In the genomic region with DNA sequence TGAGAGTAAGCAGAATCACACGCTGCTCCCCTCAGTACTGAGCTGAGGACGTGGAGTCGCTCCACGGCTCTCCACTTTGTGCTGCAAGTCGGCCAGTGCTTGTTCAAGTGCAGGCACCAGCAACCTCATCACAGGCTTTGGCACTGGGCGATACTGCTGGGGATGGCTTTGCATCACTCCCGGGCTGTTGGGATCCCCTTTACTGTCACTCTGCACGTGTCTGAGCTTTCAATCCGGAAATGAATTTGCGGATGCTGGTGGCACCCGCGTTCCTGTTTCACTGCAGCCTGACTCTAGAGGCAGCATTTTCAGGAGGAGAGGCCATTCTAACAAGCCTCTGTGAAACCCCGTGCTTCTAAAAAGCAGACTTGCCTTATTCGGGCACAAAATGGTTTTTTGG, we compare ENCODE assay signal across 10 cellular contexts. TPM values are rescaled to one million over a fixed set of nuclear protein-coding genes. Genes with fewer than 3 reads are reported as not detected.
DNase-seq lines count a peak whose midpoint lies in the region; ATAC-seq and TF ChIP-seq lines count a peak whose summit lies in the region.
"Had no signal": no experiment of that assay in that cellular context is flagged by ENCODE, and none has a peak within 500 bp of the region (broad histone marks: within the 10 kb centered on the region; RNA-seq: fewer than 3 reads in every experiment).

No MANE protein-coding gene starts in this region.

- no peak for TF ChIP-seq POLR2A in transverse colon (IDR thresholded peaks at IDR 0.05)

- peaks cover 12 to 24% (median 18%) of the 10 kb centered on the region in 4 donors for H3K4me1 ChIP-seq in transverse colon

- peak; percentile 31 for DNase-seq in stimulated activated CD4-positive, alpha-beta T cell treated with anti-CD3 and anti-CD28 coated beads, Interleukin-1b, Interleukin-23, amount 100 ng/mL, for 48 hours
- no peak for DNase-seq in stimulated activated CD4-positive, alpha-beta T cell treated with anti-CD3 and anti-CD28 coated beads, Interleukin-2, amount 100 ng/mL, for 48 hours
- DNase-seq in activated B cell treated with CpG ODN at 0.5 μM for 24 hours (no peak), germinal center (ENCODE audit: low spot score) (peak; percentile 55), transverse colon (peak; percentile 24)
- DNase-seq: BE2C, NCI-H2227 treated with DMSO at 0.1 percent for 48 hours had no signal

- no peaks in the 10 kb centered on the region for H3K9me3 Mint-ChIP-seq in activated B cell treated with CpG ODN at 0.5 μM for 24 hours

- no peak overlapping the region for H3K4me3 ChIP-seq in transverse colon

- in situ Hi-C loops in transverse colon (cut with MboI; ENCODE audit: low pct_ligation_motif_present in 1 of 4, low pct_unique_long_range_greater_than_20kb in 1 of 4, low sequenced_read_pairs in 3 of 4) = no loop called here

- no peak for TF ChIP-seq EP300 in transverse colon (IDR thresholded peaks at IDR 0.05; ENCODE audit: low read depth)

- ATAC-seq in activated B cell treated with CpG ODN at 0.5 μM for 24 hours (ENCODE audit: low read depth) (peak; percentile 81), GM18867 (IDR thresholded peaks at IDR 0.05; ENCODE audit: unreplicated experiment) (no peak), HG02588 (IDR thresholded peaks at IDR 0.05; ENCODE audit: unreplicated experiment) (no peak), HG03097 (IDR thresholded peaks at IDR 0.05; ENCODE audit: low FRiP score, unreplicated experiment) (no peak)

- 80 to 93% methylated on average over 3 to 14 of the region's 14 CpGs for WGBS in transverse colon (ENCODE audit: low coverage in 1 of 2), 2 donors

- no peaks in the 10 kb centered on the region for H3K27me3 Mint-ChIP-seq in activated B cell treated with CpG ODN at 0.5 μM for 24 hours

- no peak overlapping the region for H3K27ac ChIP-seq in transverse colon

- peaks cover 0 to 8% (median 0%) of the 10 kb centered on the region in 4 donors for H3K36me3 ChIP-seq in transverse colon

- H3K4me1 Mint-ChIP-seq in activated B cell treated with CpG ODN at 0.5 μM for 24 hours = peaks cover 26% of the 10 kb centered on the region

- POLR2A ChIA-PET in activated B cell treated with CpG ODN at 0.5 μM for 24 hours (lab: Charles Lee) = interaction anchor here (0.7 to 1.0 kb wide), 2 partner anchors 18 to 19 kb away, joined by 3 read pairs; a partner anchor contains a TSS

- H3K4me3 Mint-ChIP-seq in activated B cell treated with CpG ODN at 0.5 μM for 24 hours = peak overlapping the region; percentile 33

- TF ChIP-seq CTCF in activated B cell treated with CpG ODN at 0.5 μM for 24 hours (IDR thresholded peaks at IDR 0.05) = no peak
- TF ChIP-seq CTCF in transverse colon (IDR thresholded peaks at IDR 0.05) = no peak

- CTCF ChIA-PET in activated B cell treated with CpG ODN at 0.5 μM for 24 hours (lab: Charles Lee) = no interaction called here

- intact Hi-C loops in activated B cell treated with CpG ODN at 0.5 μM for 24 hours (cut with micrococcal nuclease) = loop anchor here (1.0 kb wide), 2 partner anchors 19 to 38 kb away; a partner anchor contains a TSS
- intact Hi-C loops in transverse colon (cut with DNase I; ENCODE audit: low total_unique reads) = no loop called here

- H3K36me3 Mint-ChIP-seq in activated B cell treated with CpG ODN at 0.5 μM for 24 hours (ENCODE audit: low read depth) = peaks cover 15% of the 10 kb centered on the region

- H3K27ac Mint-ChIP-seq in activated B cell treated with CpG ODN at 0.5 μM for 24 hours = no peak overlapping the region

- H3K27me3 ChIP-seq in transverse colon = no peaks in the 10 kb centered on the region
- H3K27me3 ChIP-seq: BE2C had no signal

- H3K9me3 ChIP-seq in transverse colon = no peaks in the 10 kb centered on the region
- H3K9me3 ChIP-seq: BE2C had no signal

RNA-seq across cellular contexts. Expression of a gene that starts 19.1 kb away (rescaled TPM):
- total RNA-seq in activated B cell treated with CpG ODN at 0.5 μM for 24 hours = 85.1 and 93.6 TPM in 2 replicates
- 100 to 1,000 TPM in 3 of 4 donors, 10 to 100 TPM in 1; 81.9 to 460 (median 118) TPM for total RNA-seq in transverse colon

RNA-seq across cellular contexts. Expression of a gene that starts 51.3 kb away (rescaled TPM):
- total RNA-seq in activated B cell treated with CpG ODN at 0.5 μM for 24 hours (16.6 and 19.5 TPM in 2 replicates), transverse colon (10 to 100 TPM; 40.0 to 45.3 (median 43.2) TPM)

RNA-seq across cellular contexts. Expression of a gene that starts 51.5 kb away (rescaled TPM):
- 23.0 and 23.9 TPM in 2 replicates for total RNA-seq in activated B cell treated with CpG ODN at 0.5 μM for 24 hours
- total RNA-seq in transverse colon = 100 to 1,000 TPM in 1 of 4 donors, 10 to 100 TPM in 3; 23.6 to 134 (median 58.4) TPM

Comparison
In these comparisons a context has a peak if more than half of its experiments do, and no peak if none do; other contexts are left out.
1. DNase-seq: peak in stimulated activated CD4-positive, alpha-beta T cell treated with anti-CD3 and anti-CD28 coated beads, Interleukin-1b, Interleukin-23, amount 100 ng/mL, for 48 hours (single experiment), germinal center (single experiment) and transverse colon (single experiment); none in stimulated activated CD4-positive, alpha-beta T cell treated with anti-CD3 and anti-CD28 coated beads, Interleukin-2, amount 100 ng/mL, for 48 hours (0 of 2) and activated B cell treated with CpG ODN at 0.5 μM for 24 hours (single experiment).